In the genomic region with DNA sequence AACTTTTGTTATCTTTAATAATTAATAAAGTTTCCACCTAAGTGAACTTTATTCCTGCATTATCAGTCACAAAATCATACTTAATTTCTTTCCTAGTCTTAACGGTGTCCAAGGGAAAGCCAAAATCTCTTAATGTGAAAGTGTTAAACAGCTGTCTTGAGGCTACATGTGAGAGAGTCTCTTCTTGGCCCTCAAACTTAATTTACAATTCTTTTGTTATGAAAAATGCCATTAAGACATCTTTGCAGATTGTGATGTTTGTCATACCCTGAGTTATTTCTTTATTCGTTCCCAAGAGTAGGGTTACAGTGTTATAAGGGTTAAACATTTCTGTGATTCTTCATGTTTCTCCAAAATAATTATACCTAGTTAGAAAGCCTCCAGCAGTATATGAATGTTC, we compare ENCODE assay signal across 1 cellular context.
TF ChIP-seq lines count a peak whose summit lies in the region.

No MANE protein-coding gene starts in this region.

TF ChIP-seq in H1, 55 proteins besides CTCF, POLR2A, EP300 and RAD21 (continued from another document):
- TF ChIP-seq SP1 (IDR thresholded peaks at IDR 0.05; ENCODE audit: low read depth, low read length) (no peak), RXRA (IDR thresholded peaks at IDR 0.05; ENCODE audit: insufficient read depth, low read depth, low read length) (no peak), KDM5A (IDR thresholded peaks at IDR 0.05; ENCODE audit: low read length) (no peak), YY1 (IDR thresholded peaks at IDR 0.05; ENCODE audit: low read depth, low read length) (no peak), POU5F1 (IDR thresholded peaks at IDR 0.05; ENCODE audit: low read depth, low read length) (no peak), EZH2 (IDR thresholded peaks at IDR 0.05; ENCODE audit: low read depth, low read length, severe bottlenecking) (no peak), JUN (IDR thresholded peaks at IDR 0.05; ENCODE audit: low read depth, low read length) (no peak)
- TF ChIP-seq, protein P1, sequence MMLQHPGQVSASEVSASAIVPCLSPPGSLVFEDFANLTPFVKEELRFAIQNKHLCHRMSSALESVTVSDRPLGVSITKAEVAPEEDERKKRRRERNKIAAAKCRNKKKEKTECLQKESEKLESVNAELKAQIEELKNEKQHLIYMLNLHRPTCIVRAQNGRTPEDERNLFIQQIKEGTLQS (IDR thresholded peaks at IDR 0.05; ENCODE audit: insufficient read depth, low read depth, low read length), result no peak
